Comparison of ENCODE assay signal across 9 cellular contexts in the genomic region with DNA sequence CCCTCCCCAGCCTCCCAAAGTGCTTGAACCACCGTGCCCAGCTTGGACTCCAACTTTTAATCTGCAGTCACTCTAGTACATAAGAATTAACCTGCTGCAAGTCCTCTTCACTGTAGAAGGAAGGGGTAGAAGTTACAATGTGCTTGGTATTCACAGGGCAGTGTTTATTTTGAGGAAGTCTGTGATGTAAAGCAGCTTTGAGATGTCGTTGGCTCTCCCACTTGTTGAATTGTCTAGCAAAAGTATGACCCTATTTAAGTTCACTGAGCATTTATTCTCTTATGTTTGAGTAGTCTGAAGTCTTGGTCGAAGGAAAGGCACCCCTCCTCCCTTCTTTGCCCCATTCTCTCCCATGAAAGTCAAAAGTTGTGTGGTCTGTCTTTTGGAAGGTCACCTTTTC.
"Had no signal": no experiment of that assay in that cellular context is flagged by ENCODE, and none has a peak within 500 bp of the region (broad histone marks: within the 10 kb centered on the region; RNA-seq: fewer than 3 reads in every experiment).

No MANE protein-coding gene starts in this region.

- H3K4me3 ChIP-seq: coronary artery, hepatocyte, skin epidermis, uterus had no signal

- H3K27me3 Mint-ChIP-seq: activated CD4-positive, alpha-beta T cell treated with anti-CD3 and anti-CD28 coated beads, Interleukin-2, amount 10 ng/mL, durations not matched to agents 24 days and 14 days had no signal

- H3K27ac Mint-ChIP-seq: activated CD4-positive, alpha-beta T cell treated with anti-CD3 and anti-CD28 coated beads, Interleukin-2, amount 10 ng/mL, durations not matched to agents 24 days and 14 days; activated T-cell treated with anti-CD3 and anti-CD28 coated beads, Interleukin-2, amount 50 U/mL, for 72 hours; mesothelial cell of epicardium had no signal

- DNase-seq: activated CD4-positive, alpha-beta T cell treated with anti-CD3 and anti-CD28 coated beads, Interleukin-2, amount 10 ng/mL, durations not matched to agents 24 days and 14 days; activated T-cell treated with anti-CD3 and anti-CD28 coated beads, Interleukin-2, amount 50 U/mL, for 72 hours; effector CD4-positive, alpha-beta T cell; T-helper 1 cell; uterus had no signal

- H3K27ac ChIP-seq: coronary artery, hepatocyte, uterus had no signal

- H3K9me3 ChIP-seq: uterus had no signal

- H3K36me3 ChIP-seq: uterus had no signal

- ATAC-seq: activated T-cell treated with anti-CD3 and anti-CD28 coated beads, Interleukin-2, amount 50 U/mL, for 72 hours had no signal

- H3K4me3 Mint-ChIP-seq: activated CD4-positive, alpha-beta T cell treated with anti-CD3 and anti-CD28 coated beads, Interleukin-2, amount 10 ng/mL, durations not matched to agents 24 days and 14 days; activated T-cell treated with anti-CD3 and anti-CD28 coated beads, Interleukin-2, amount 50 U/mL, for 72 hours; mesothelial cell of epicardium had no signal

- H3K4me1 ChIP-seq: uterus had no signal

- H2AFZ ChIP-seq: hepatocyte had no signal

- H3K9me3 Mint-ChIP-seq: activated CD4-positive, alpha-beta T cell treated with anti-CD3 and anti-CD28 coated beads, Interleukin-2, amount 10 ng/mL, durations not matched to agents 24 days and 14 days; activated T-cell treated with anti-CD3 and anti-CD28 coated beads, Interleukin-2, amount 50 U/mL, for 72 hours; mesothelial cell of epicardium had no signal

- H3K4me2 ChIP-seq: hepatocyte had no signal

- H3K27me3 ChIP-seq: hepatocyte, uterus had no signal
